ENCODE assay signal across 10 cellular contexts in genomic region chr2:161141033-161141432, GRCh38. TPM values are rescaled to one million over a fixed set of nuclear protein-coding genes. Genes with fewer than 3 reads are reported as not detected.
DNase-seq lines count a peak whose midpoint lies in the region; ATAC-seq and TF ChIP-seq lines count a peak whose summit lies in the region.
"Had no signal": no experiment of that assay in that cellular context is flagged by ENCODE, and none has a peak within 500 bp of the region (broad histone marks: within the 10 kb centered on the region; RNA-seq: fewer than 3 reads in every experiment).

No MANE protein-coding gene starts in this region.

- peak overlapping the region; percentile 20 for H3K4me3 Mint-ChIP-seq in activated CD8-positive, alpha-beta T cell treated with anti-CD3 and anti-CD28 coated beads, Interleukin-2, amount 10 ng/mL, durations not matched to agents 7 days and 5 days

- CTCF ChIA-PET in activated CD8-positive, alpha-beta T cell treated with anti-CD3 and anti-CD28 coated beads, Interleukin-2, amount 10 ng/mL, durations not matched to agents 7 days and 5 days (lab: Charles Lee) = interaction anchor here (3.7 kb wide), 1 partner anchor 77 kb away, joined by 19 read pairs; no protein-coding TSS in a partner anchor

- DNase-seq in GM06990 (ENCODE audit: extremely low read depth, insufficient read length) (no peak), SW 1271 (lab: John Stamatoyannopoulos, UW) (no peak), mesendoderm (no peak), BE2C (no peak)
- DNase-seq in activated CD8-positive, alpha-beta T cell treated with anti-CD3 and anti-CD28 coated beads, Interleukin-2, amount 10 ng/mL, durations not matched to agents 7 days and 5 days = peak; percentile 33
- no peak for DNase-seq in activated CD4-positive, CD25-positive, alpha-beta regulatory T cell (lab: John Stamatoyannopoulos, UW)
- DNase-seq: EL, RPMI8226 had no signal

- no peak overlapping the region for H2BK5ac ChIP-seq in mesendoderm (ENCODE audit: low read length)

- POLR2A ChIA-PET in activated CD8-positive, alpha-beta T cell treated with anti-CD3 and anti-CD28 coated beads, Interleukin-2, amount 10 ng/mL, durations not matched to agents 7 days and 5 days (lab: Charles Lee) = no interaction called here

- H3K27ac ChIP-seq in mesendoderm (ENCODE audit: low read depth, low read length) = no peak overlapping the region

- H2BK15ac ChIP-seq in mesendoderm (replicated peaks; ENCODE audit: low read depth) = no peak overlapping the region

- no peak overlapping the region for H3K9ac ChIP-seq in mesendoderm (ENCODE audit: low read length)

- no peak overlapping the region for H3K4ac ChIP-seq in mesendoderm (ENCODE audit: low read depth, low read length)

- H3K4me3 ChIP-seq in GM06990 (replicated peaks; ENCODE audit: low read depth, low read length) (peak overlapping the region; percentile 84), mesendoderm (ENCODE audit: low read length) (no peak overlapping the region), BE2C (ENCODE audit: low read depth, low read length) (no peak overlapping the region)

- no peak overlapping the region for H3K27ac Mint-ChIP-seq in activated CD8-positive, alpha-beta T cell treated with anti-CD3 and anti-CD28 coated beads, Interleukin-2, amount 10 ng/mL, durations not matched to agents 7 days and 5 days

- H4K5ac ChIP-seq in mesendoderm (ENCODE audit: low read length) = no peak overlapping the region

- no peaks in the 10 kb centered on the region for H3K36me3 ChIP-seq in GM06990 (ENCODE audit: control insufficient read depth, insufficient read depth, low read length)
- no peaks in the 10 kb centered on the region for H3K36me3 ChIP-seq in mesendoderm (ENCODE audit: control insufficient read depth, insufficient read depth, low read length)
- no peaks in the 10 kb centered on the region for H3K36me3 ChIP-seq in BE2C

- no peaks in the 10 kb centered on the region for H3K79me1 ChIP-seq in mesendoderm (ENCODE audit: low read length)

- no peaks in the 10 kb centered on the region for H3K27me3 ChIP-seq in GM06990 (replicated peaks; ENCODE audit: control insufficient read depth, insufficient read depth, low read length)
- no peaks in the 10 kb centered on the region for H3K27me3 ChIP-seq in mesendoderm (ENCODE audit: insufficient read depth, low read length, poor library complexity)
- no peaks in the 10 kb centered on the region for H3K27me3 ChIP-seq in BE2C

- H2BK120ac ChIP-seq in mesendoderm (ENCODE audit: low read depth, low read length) = no peak overlapping the region

- no peak overlapping the region for H3K18ac ChIP-seq in mesendoderm (ENCODE audit: low read length)

- no peaks in the 10 kb centered on the region for H3K9me3 ChIP-seq in BE2C

- H2AK5ac ChIP-seq in mesendoderm (ENCODE audit: low read length) = no peak overlapping the region

- no peak for TF ChIP-seq CTCF in GM06990 (IDR thresholded peaks at IDR 0.05; ENCODE audit: insufficient read depth, low read length, poor library complexity, severe bottlenecking)
- TF ChIP-seq CTCF in BE2C (IDR thresholded peaks at IDR 0.05; ENCODE audit: low read depth, low read length) = no peak

- WGBS in mesendoderm (ENCODE audit: extremely low coverage, insufficient coverage, low lambda C conversion rate) = no CpG with 5 or more reads among the region's 2 CpGs

- H3K23ac ChIP-seq in mesendoderm (ENCODE audit: low read length) = no peak overlapping the region

- peaks cover 67% of the 10 kb centered on the region for H3K4me1 Mint-ChIP-seq in activated CD8-positive, alpha-beta T cell treated with anti-CD3 and anti-CD28 coated beads, Interleukin-2, amount 10 ng/mL, durations not matched to agents 7 days and 5 days (ENCODE audit: low read depth)

- H4K8ac ChIP-seq in mesendoderm (ENCODE audit: low read depth, low read length) = no peak overlapping the region

- H3K36me3 Mint-ChIP-seq in activated CD8-positive, alpha-beta T cell treated with anti-CD3 and anti-CD28 coated beads, Interleukin-2, amount 10 ng/mL, durations not matched to agents 7 days and 5 days (ENCODE audit: low read depth) = peaks cover 36% of the 10 kb centered on the region

- peak; percentile 54 for ATAC-seq in GM19395 (IDR thresholded peaks at IDR 0.05; ENCODE audit: unreplicated experiment)
- peak; percentile 36 for ATAC-seq in HG03108 (IDR thresholded peaks at IDR 0.05; ENCODE audit: unreplicated experiment)
- ATAC-seq in activated CD8-positive, alpha-beta T cell treated with anti-CD3 and anti-CD28 coated beads, Interleukin-2, amount 10 ng/mL, durations not matched to agents 7 days and 5 days = no peak

- H3K27me3 Mint-ChIP-seq in activated CD8-positive, alpha-beta T cell treated with anti-CD3 and anti-CD28 coated beads, Interleukin-2, amount 10 ng/mL, durations not matched to agents 7 days and 5 days (ENCODE audit: low read depth) = no peaks in the 10 kb centered on the region

- no peaks in the 10 kb centered on the region for H3K79me2 ChIP-seq in mesendoderm (ENCODE audit: control insufficient read depth, insufficient read depth, low read length)

- peaks cover 5% of the 10 kb centered on the region for H3K9me3 Mint-ChIP-seq in activated CD8-positive, alpha-beta T cell treated with anti-CD3 and anti-CD28 coated beads, Interleukin-2, amount 10 ng/mL, durations not matched to agents 7 days and 5 days (ENCODE audit: insufficient read depth)

- H3K4me2 ChIP-seq in mesendoderm (ENCODE audit: low read length) = no peak overlapping the region

- H3K4me1 ChIP-seq in mesendoderm (ENCODE audit: control insufficient read depth, low read depth, low read length) = no peaks in the 10 kb centered on the region
- H3K4me1 ChIP-seq in BE2C = no peaks in the 10 kb centered on the region

- H3K56ac ChIP-seq in mesendoderm (ENCODE audit: low read length) = no peak overlapping the region

RNA-seq across cellular contexts. Expression of gene TANK, which starts 19.2 kb away (rescaled TPM):
- total RNA-seq in activated CD8-positive, alpha-beta T cell treated with anti-CD3 and anti-CD28 coated beads, Interleukin-2, amount 10 ng/mL, durations not matched to agents 7 days and 5 days = 10 to 100 TPM; 68.2 to 71.6 TPM
- polyA plus RNA-seq in mesendoderm (2013, experiment 1 of 2) = 19.6 TPM
- polyA plus RNA-seq in mesendoderm (2013, experiment 2 of 2) = 19.5 TPM
- 16.7 TPM for polyA plus RNA-seq in BE2C (2012; ENCODE audit: insufficient read depth, insufficient read length, low read depth)
